Comparison of ENCODE assay signal across 1 cellular context in genomic region chr20:36745927-36746659, GRCh38.
A peak's percentile ranks its signal among the peaks of the same experiment; 100 is the strongest.
TF ChIP-seq lines count a peak whose summit lies in the region.

Gene NDRG3, minus strand, starts transcription at chr20:36746090. Its CDS starts 24,355 bp downstream, at chr20:36721735.

TF ChIP-seq in HepG2, 621 proteins besides CTCF, POLR2A, EP300 and RAD21 (continued from another document and continues in another):
- TF ChIP-seq ZNF674 (CRISPR knock-in tag; IDR thresholded peaks at IDR 0.05; ENCODE audit: low read depth), result 0 out of 2 replicates have a peak, but pooled peaks have one; percentile 34
- no peak for TF ChIP-seq ZNF576 (CRISPR knock-in tag; IDR thresholded peaks at IDR 0.05)
- TF ChIP-seq ZNF280D (CRISPR knock-in tag; IDR thresholded peaks at IDR 0.05), result no peak
- peak; percentile 54; the same call in 1 of the 3 replicates for TF ChIP-seq MXI1 (IDR thresholded peaks at IDR 0.05; ENCODE audit: borderline replicate concordance, low read depth, low read length)
- no peak for TF ChIP-seq MTA3 (CRISPR knock-in tag; IDR thresholded peaks at IDR 0.05)
- TF ChIP-seq ZNF558 (CRISPR knock-in tag; IDR thresholded peaks at IDR 0.05; ENCODE audit: borderline replicate concordance), result 0 out of 2 replicates have a peak, but pooled peaks have one; percentile 75
- TF ChIP-seq NFYB (CRISPR knock-in tag; IDR thresholded peaks at IDR 0.05), result peak; percentile 38; the same call in 1 of the 2 replicates
- TF ChIP-seq NR2C2 (CRISPR knock-in tag; IDR thresholded peaks at IDR 0.05; ENCODE audit: borderline replicate concordance), result no peak; the same call in none of the 2 replicates
- TF ChIP-seq ZNF580 (CRISPR knock-in tag; IDR thresholded peaks at IDR 0.05; ENCODE audit: borderline replicate concordance, low read depth), result peak; percentile 79; the same call in 1 of the 2 replicates
- TF ChIP-seq, protein P1, sequence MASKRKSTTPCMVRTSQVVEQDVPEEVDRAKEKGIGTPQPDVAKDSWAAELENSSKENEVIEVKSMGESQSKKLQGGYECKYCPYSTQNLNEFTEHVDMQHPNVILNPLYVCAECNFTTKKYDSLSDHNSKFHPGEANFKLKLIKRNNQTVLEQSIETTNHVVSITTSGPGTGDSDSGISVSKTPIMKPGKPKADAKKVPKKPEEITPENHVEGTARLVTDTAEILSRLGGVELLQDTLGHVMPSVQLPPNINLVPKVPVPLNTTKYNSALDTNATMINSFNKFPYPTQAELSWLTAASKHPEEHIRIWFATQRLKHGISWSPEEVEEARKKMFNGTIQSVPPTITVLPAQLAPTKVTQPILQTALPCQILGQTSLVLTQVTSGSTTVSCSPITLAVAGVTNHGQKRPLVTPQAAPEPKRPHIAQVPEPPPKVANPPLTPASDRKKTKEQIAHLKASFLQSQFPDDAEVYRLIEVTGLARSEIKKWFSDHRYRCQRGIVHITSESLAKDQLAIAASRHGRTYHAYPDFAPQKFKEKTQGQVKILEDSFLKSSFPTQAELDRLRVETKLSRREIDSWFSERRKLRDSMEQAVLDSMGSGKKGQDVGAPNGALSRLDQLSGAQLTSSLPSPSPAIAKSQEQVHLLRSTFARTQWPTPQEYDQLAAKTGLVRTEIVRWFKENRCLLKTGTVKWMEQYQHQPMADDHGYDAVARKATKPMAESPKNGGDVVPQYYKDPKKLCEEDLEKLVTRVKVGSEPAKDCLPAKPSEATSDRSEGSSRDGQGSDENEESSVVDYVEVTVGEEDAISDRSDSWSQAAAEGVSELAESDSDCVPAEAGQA (IDR thresholded peaks at IDR 0.05; ENCODE audit: low read depth), result peak; percentile 90
- TF ChIP-seq, protein P1 (CRISPR knock-in tag; IDR thresholded peaks at IDR 0.05; ENCODE audit: borderline replicate concordance), result peak; percentile 76; the same call in 1 of the 2 replicates
- TF ChIP-seq, protein P2, sequence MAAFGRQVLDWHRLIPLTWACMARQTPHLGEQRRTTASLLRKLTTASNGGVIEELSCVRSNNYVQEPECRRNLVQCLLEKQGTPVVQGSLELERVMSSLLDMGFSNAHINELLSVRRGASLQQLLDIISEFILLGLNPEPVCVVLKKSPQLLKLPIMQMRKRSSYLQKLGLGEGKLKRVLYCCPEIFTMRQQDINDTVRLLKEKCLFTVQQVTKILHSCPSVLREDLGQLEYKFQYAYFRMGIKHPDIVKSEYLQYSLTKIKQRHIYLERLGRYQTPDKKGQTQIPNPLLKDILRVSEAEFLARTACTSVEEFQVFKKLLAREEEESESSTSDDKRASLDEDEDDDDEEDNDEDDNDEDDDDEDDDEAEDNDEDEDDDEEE (CRISPR knock-in tag; IDR thresholded peaks at IDR 0.05), result no peak
- TF ChIP-seq SKI (IDR thresholded peaks at IDR 0.05; ENCODE audit: partially characterized antibody), result peak; percentile 80
- TF ChIP-seq HDAC1 (CRISPR knock-in tag; IDR thresholded peaks at IDR 0.05), result no peak; the same call in 1 of the 2 replicates
- no peak for TF ChIP-seq ZNF180 (CRISPR knock-in tag; IDR thresholded peaks at IDR 0.05; ENCODE audit: borderline replicate concordance, low read depth)
- no peak for TF ChIP-seq BHLHE40 (IDR thresholded peaks at IDR 0.05; ENCODE audit: low read length)
- no peak for TF ChIP-seq SIX1 (CRISPR knock-in tag; IDR thresholded peaks at IDR 0.05; ENCODE audit: borderline replicate concordance)
- TF ChIP-seq RBAK (CRISPR knock-in tag; IDR thresholded peaks at IDR 0.05), result no peak
- TF ChIP-seq HNF1B (CRISPR knock-in tag; IDR thresholded peaks at IDR 0.05), result peak; percentile 58; the same call in 1 of the 2 replicates
- 0 out of 2 replicates have a peak, but pooled peaks have one; percentile 11 for TF ChIP-seq FOSL2 (CRISPR knock-in tag; IDR thresholded peaks at IDR 0.05)
- TF ChIP-seq CHCHD3 (CRISPR knock-in tag; IDR thresholded peaks at IDR 0.05), result peak; percentile 48; the same call in 1 of the 2 replicates
- TF ChIP-seq MIER2 (CRISPR knock-in tag; IDR thresholded peaks at IDR 0.05), result 0 out of 2 replicates have a peak, but pooled peaks have one; percentile 20
- no peak for TF ChIP-seq ZSCAN25 (CRISPR knock-in tag; IDR thresholded peaks at IDR 0.05)
- TF ChIP-seq ZNF746 (CRISPR knock-in tag; IDR thresholded peaks at IDR 0.05), result peak; percentile 56; the same call in 1 of the 2 replicates
- TF ChIP-seq CENPBD1 (CRISPR knock-in tag; IDR thresholded peaks at IDR 0.05; ENCODE audit: borderline replicate concordance, low read depth), result no peak; the same call in 1 of the 2 replicates
- TF ChIP-seq, protein P3, sequence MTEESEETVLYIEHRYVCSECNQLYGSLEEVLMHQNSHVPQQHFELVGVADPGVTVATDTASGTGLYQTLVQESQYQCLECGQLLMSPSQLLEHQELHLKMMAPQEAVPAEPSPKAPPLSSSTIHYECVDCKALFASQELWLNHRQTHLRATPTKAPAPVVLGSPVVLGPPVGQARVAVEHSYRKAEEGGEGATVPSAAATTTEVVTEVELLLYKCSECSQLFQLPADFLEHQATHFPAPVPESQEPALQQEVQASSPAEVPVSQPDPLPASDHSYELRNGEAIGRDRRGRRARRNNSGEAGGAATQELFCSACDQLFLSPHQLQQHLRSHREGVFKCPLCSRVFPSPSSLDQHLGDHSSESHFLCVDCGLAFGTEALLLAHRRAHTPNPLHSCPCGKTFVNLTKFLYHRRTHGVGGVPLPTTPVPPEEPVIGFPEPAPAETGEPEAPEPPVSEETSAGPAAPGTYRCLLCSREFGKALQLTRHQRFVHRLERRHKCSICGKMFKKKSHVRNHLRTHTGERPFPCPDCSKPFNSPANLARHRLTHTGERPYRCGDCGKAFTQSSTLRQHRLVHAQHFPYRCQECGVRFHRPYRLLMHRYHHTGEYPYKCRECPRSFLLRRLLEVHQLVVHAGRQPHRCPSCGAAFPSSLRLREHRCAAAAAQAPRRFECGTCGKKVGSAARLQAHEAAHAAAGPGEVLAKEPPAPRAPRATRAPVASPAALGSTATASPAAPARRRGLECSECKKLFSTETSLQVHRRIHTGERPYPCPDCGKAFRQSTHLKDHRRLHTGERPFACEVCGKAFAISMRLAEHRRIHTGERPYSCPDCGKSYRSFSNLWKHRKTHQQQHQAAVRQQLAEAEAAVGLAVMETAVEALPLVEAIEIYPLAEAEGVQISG (CRISPR knock-in tag; IDR thresholded peaks at IDR 0.05), result peak; percentile 78
- TF ChIP-seq, protein P4, sequence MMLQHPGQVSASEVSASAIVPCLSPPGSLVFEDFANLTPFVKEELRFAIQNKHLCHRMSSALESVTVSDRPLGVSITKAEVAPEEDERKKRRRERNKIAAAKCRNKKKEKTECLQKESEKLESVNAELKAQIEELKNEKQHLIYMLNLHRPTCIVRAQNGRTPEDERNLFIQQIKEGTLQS (CRISPR knock-in tag; IDR thresholded peaks at IDR 0.05), result no peak
- peak; percentile 82 for TF ChIP-seq ZNF33B (CRISPR knock-in tag; IDR thresholded peaks at IDR 0.05)
- no peak for TF ChIP-seq SIN3B (IDR thresholded peaks at IDR 0.05; ENCODE audit: low read length)
- TF ChIP-seq JARID2 (CRISPR knock-in tag; IDR thresholded peaks at IDR 0.05; ENCODE audit: insufficient replicate concordance), result no peak
- peak; percentile 50; the same call in 1 of the 2 replicates for TF ChIP-seq ZNF747 (CRISPR knock-in tag; IDR thresholded peaks at IDR 0.05; ENCODE audit: borderline replicate concordance)
- TF ChIP-seq EEA1 (CRISPR knock-in tag; IDR thresholded peaks at IDR 0.05; ENCODE audit: borderline replicate concordance), result no peak
- TF ChIP-seq RELA (CRISPR knock-in tag; IDR thresholded peaks at IDR 0.05), result 0 out of 2 replicates have a peak, but pooled peaks have one; percentile 3
- peak; percentile 68; the same call in 1 of the 2 replicates for TF ChIP-seq ISL2 (CRISPR knock-in tag; IDR thresholded peaks at IDR 0.05)
- TF ChIP-seq TAF1 (CRISPR knock-in tag; IDR thresholded peaks at IDR 0.05), result peak; percentile 75
- TF ChIP-seq, protein P5, sequence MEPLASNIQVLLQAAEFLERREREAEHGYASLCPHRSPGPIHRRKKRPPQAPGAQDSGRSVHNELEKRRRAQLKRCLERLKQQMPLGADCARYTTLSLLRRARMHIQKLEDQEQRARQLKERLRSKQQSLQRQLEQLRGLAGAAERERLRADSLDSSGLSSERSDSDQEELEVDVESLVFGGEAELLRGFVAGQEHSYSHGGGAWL (CRISPR knock-in tag; IDR thresholded peaks at IDR 0.05), result no peak; the same call in 1 of the 2 replicates
- no peak for TF ChIP-seq ZNF383 (CRISPR knock-in tag; IDR thresholded peaks at IDR 0.05; ENCODE audit: borderline replicate concordance)
- 0 out of 2 replicates have a peak, but pooled peaks have one; percentile 72 for TF ChIP-seq ZNF230 (CRISPR knock-in tag; IDR thresholded peaks at IDR 0.05)
- peak; percentile 33 for TF ChIP-seq MED1 (CRISPR knock-in tag; IDR thresholded peaks at IDR 0.05)
- no peak for TF ChIP-seq PCBP1 (IDR thresholded peaks at IDR 0.05; ENCODE audit: borderline replicate concordance, low read depth, low read length)
